ENCODE assay signal across 15 cellular contexts in the genomic region with DNA sequence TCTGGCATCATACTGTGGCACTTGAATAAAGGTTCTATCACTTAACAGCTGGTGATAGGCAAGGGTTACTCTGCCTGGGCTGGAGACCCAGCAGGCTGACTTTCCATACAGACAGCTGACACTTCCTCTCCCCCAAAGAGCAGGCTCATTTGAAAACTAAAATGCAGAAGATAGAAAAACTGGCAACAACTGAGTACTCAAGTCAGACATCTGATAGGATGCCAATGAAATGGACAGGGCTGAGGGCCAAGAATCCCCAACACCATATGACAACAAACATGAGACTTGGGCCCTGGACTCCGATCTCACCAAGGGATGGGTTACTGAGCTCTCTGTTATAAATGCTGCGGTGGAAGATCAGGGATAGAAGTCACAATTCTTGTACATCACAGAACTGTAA.
DNase-seq lines count a peak whose midpoint lies in the region; ATAC-seq lines count a peak whose summit lies in the region.
"Had no signal": no experiment of that assay in that cellular context is flagged by ENCODE, and none has a peak within 500 bp of the region (broad histone marks: within the 10 kb centered on the region; RNA-seq: fewer than 3 reads in every experiment).

No MANE protein-coding gene starts in this region.

- peak; percentile 45 for DNase-seq in MV-4-11 (lab: John Stamatoyannopoulos, UW)
- DNase-seq in NCI-H69 (lab: John Stamatoyannopoulos, UW): peak; percentile 62
- DNase-seq in cerebellar cortex (ENCODE audit: low spot score): peak; percentile 33
- peak; percentile 25 for DNase-seq in putamen (ENCODE audit: low spot score)
- DNase-seq in DMS153 (lab: John Stamatoyannopoulos, UW): no peak
- DNase-seq: CD8-positive, alpha-beta T cell; COR-L47; DMS53; GM23248; IMR-90 had no signal

- no peak for ATAC-seq in HG03354 (IDR thresholded peaks at IDR 0.05; ENCODE audit: poor library complexity, severe bottlenecking, unreplicated experiment)
- no peak for ATAC-seq in HG03097 (IDR thresholded peaks at IDR 0.05; ENCODE audit: low FRiP score, unreplicated experiment)
- ATAC-seq: A549; CD8-positive, alpha-beta T cell; GM12878; HCT116 had no signal
